Comparison of ENCODE assay signal across 33 cellular contexts in genomic region chr15:25936004-25936403, GRCh38.
"Had no signal": no experiment of that assay in that cellular context is flagged by ENCODE, and none has a peak within 500 bp of the region (broad histone marks: within the 10 kb centered on the region; RNA-seq: fewer than 3 reads in every experiment).

No MANE protein-coding gene starts in this region.

- H3K4me3 ChIP-seq: adrenal gland, body of pancreas, esophagus muscularis mucosa, heart left ventricle had no signal

- H3K27ac ChIP-seq: adrenal gland, body of pancreas, esophagus muscularis mucosa, heart left ventricle, WERI-Rb-1 had no signal

- H3K9me3 Mint-ChIP-seq: activated B cell treated with CpG ODN at 0.5 μM for 24 hours; activated CD4-positive, alpha-beta memory T cell treated with anti-CD3 and anti-CD28 coated beads for 36 hours; activated naive CD4-positive, alpha-beta T cell treated with anti-CD3 and anti-CD28 coated beads for 36 hours; activated naive CD4-positive, alpha-beta T cell treated with anti-CD3 and anti-CD28 coated beads, Interleukin-2, amount 50 U/mL, for 24 hours; activated naive CD8-positive, alpha-beta T cell treated with anti-CD3 and anti-CD28 coated beads for 36 hours; activated naive CD8-positive, alpha-beta T cell treated with anti-CD3 and anti-CD28 coated beads, Interleukin-2, amount 50 U/mL, for 24 hours; activated T-helper 1 cell treated with anti-CD3 and anti-CD28 coated beads, Interleukin-12 subunit alpha, Interleukin-12 subunit beta, Interleukin-2, Interleukin-4 antibody, amounts not matched to agents 30 ng/mL and 10 ng/mL and 1 ng/mL, durations not matched to agents 14 hours and 24 hours and 36 hours; activated T-helper 2 cell treated with anti-CD3 and anti-CD28 coated beads, Interferon-gamma antibody, Interleukin-2, Interleukin-4, amounts not matched to agents 10 μg/mL and 5 μg/mL and 100 μg/mL, durations not matched to agents 14 hours and 24 hours and 36 hours; effector memory CD8-positive, alpha-beta T cell had no signal

- H3K4me3 Mint-ChIP-seq: activated B cell treated with CpG ODN at 0.5 μM for 24 hours; activated CD4-positive, alpha-beta memory T cell treated with anti-CD3 and anti-CD28 coated beads for 36 hours; activated CD8-positive, alpha-beta memory T cell treated with anti-CD3 and anti-CD28 coated beads, Interleukin-2, amount 10 ng/mL, durations not matched to agents 7 days and 5 days; activated CD8-positive, alpha-beta T cell treated with anti-CD3 and anti-CD28 coated beads, Interleukin-2, amount 10 ng/mL, durations not matched to agents 7 days and 5 days; activated naive CD4-positive, alpha-beta T cell treated with anti-CD3 and anti-CD28 coated beads for 36 hours; activated naive CD4-positive, alpha-beta T cell treated with anti-CD3 and anti-CD28 coated beads, Interleukin-2, amount 50 U/mL, for 24 hours; activated naive CD8-positive, alpha-beta T cell treated with anti-CD3 and anti-CD28 coated beads for 36 hours; activated naive CD8-positive, alpha-beta T cell treated with anti-CD3 and anti-CD28 coated beads, Interleukin-2, amount 50 U/mL, for 24 hours; activated T-helper 1 cell treated with anti-CD3 and anti-CD28 coated beads, Interleukin-12 subunit alpha, Interleukin-12 subunit beta, Interleukin-2, Interleukin-4 antibody, amounts not matched to agents 30 ng/mL and 10 ng/mL and 1 ng/mL, durations not matched to agents 14 hours and 24 hours and 36 hours; effector memory CD8-positive, alpha-beta T cell had no signal

- DNase-seq: activated B cell treated with CpG ODN at 0.5 μM for 24 hours; activated CD4-positive, alpha-beta memory T cell treated with anti-CD3 and anti-CD28 coated beads for 36 hours; activated CD4-positive, alpha-beta T cell treated with anti-CD3 and anti-CD28 coated beads for 48 hours; activated CD4-positive, alpha-beta T cell treated with anti-CD3 and anti-CD28 coated beads, Interleukin-2, amount 50 U/mL, for 1 hour; activated CD8-positive, alpha-beta memory T cell treated with anti-CD3 and anti-CD28 coated beads, Interleukin-2, amount 10 ng/mL, durations not matched to agents 7 days and 5 days; activated CD8-positive, alpha-beta memory T cell treated with anti-CD3 and anti-CD28 coated beads, Interleukin-2, amount 50 U/mL, for 4 hours; activated CD8-positive, alpha-beta T cell treated with anti-CD3 and anti-CD28 coated beads, Interleukin-2, amount 10 ng/mL, durations not matched to agents 7 days and 5 days; activated effector memory CD4-positive, alpha-beta T cell treated with anti-CD3 and anti-CD28 coated beads, Interleukin-2, amount 50 U/mL, for 16 hours; activated naive CD4-positive, alpha-beta T cell treated with anti-CD3 and anti-CD28 coated beads for 36 hours; activated naive CD8-positive, alpha-beta T cell treated with anti-CD3 and anti-CD28 coated beads for 36 hours; activated naive CD8-positive, alpha-beta T cell treated with anti-CD3 and anti-CD28 coated beads, Interleukin-2, amount 50 U/mL, for 24 hours; activated T-cell treated with anti-CD3 and anti-CD28 coated beads, Interleukin-2, amount 50 U/mL, for 1 hour; activated T-cell treated with anti-CD3 and anti-CD28 coated beads, Interleukin-2, amount 50 U/mL, for 48 hours; adrenal gland; amygdala; aorta; body of pancreas; caudate nucleus; cortex of kidney; dermis blood vessel endothelial cell; effector CD4-positive, alpha-beta T cell; effector memory CD8-positive, alpha-beta T cell; erythroblast; glutamatergic neuron; heart left ventricle; hypothalamus; T-helper 9 cell; WERI-Rb-1 had no signal

- H3K27me3 Mint-ChIP-seq: activated naive CD4-positive, alpha-beta T cell treated with anti-CD3 and anti-CD28 coated beads, Interleukin-2, amount 50 U/mL, for 24 hours; activated naive CD8-positive, alpha-beta T cell treated with anti-CD3 and anti-CD28 coated beads for 36 hours had no signal

- H3K9me3 ChIP-seq: adrenal gland, body of pancreas, esophagus muscularis mucosa, heart left ventricle had no signal

- ATAC-seq: activated CD4-positive, CD25-positive, alpha-beta regulatory T cell treated with anti-CD3 and anti-CD28 coated beads, Interleukin-2, amount 50 U/mL, for 24 hours; activated CD8-positive, alpha-beta memory T cell treated with anti-CD3 and anti-CD28 coated beads, Interleukin-2, amount 10 ng/mL, durations not matched to agents 7 days and 5 days; activated CD8-positive, alpha-beta T cell treated with anti-CD3 and anti-CD28 coated beads, Interleukin-2, amount 10 ng/mL, durations not matched to agents 7 days and 5 days; activated naive CD8-positive, alpha-beta T cell treated with anti-CD3 and anti-CD28 coated beads, Interleukin-2, amount 50 U/mL, for 24 hours; body of pancreas; effector memory CD8-positive, alpha-beta T cell; heart left ventricle had no signal

- H3K27me3 ChIP-seq: adrenal gland, body of pancreas, esophagus muscularis mucosa, heart left ventricle had no signal

- H3K36me3 ChIP-seq: adrenal gland, esophagus muscularis mucosa, heart left ventricle, WERI-Rb-1 had no signal

- H3K27ac Mint-ChIP-seq: activated B cell treated with CpG ODN at 0.5 μM for 24 hours; activated CD4-positive, alpha-beta memory T cell treated with anti-CD3 and anti-CD28 coated beads for 36 hours; activated CD8-positive, alpha-beta memory T cell treated with anti-CD3 and anti-CD28 coated beads, Interleukin-2, amount 10 ng/mL, durations not matched to agents 7 days and 5 days; activated CD8-positive, alpha-beta T cell treated with anti-CD3 and anti-CD28 coated beads, Interleukin-2, amount 10 ng/mL, durations not matched to agents 7 days and 5 days; activated naive CD4-positive, alpha-beta T cell treated with anti-CD3 and anti-CD28 coated beads for 36 hours; activated naive CD4-positive, alpha-beta T cell treated with anti-CD3 and anti-CD28 coated beads, Interleukin-2, amount 50 U/mL, for 24 hours; activated naive CD8-positive, alpha-beta T cell treated with anti-CD3 and anti-CD28 coated beads for 36 hours; activated naive CD8-positive, alpha-beta T cell treated with anti-CD3 and anti-CD28 coated beads, Interleukin-2, amount 50 U/mL, for 24 hours; activated T-helper 1 cell treated with anti-CD3 and anti-CD28 coated beads, Interleukin-12 subunit alpha, Interleukin-12 subunit beta, Interleukin-2, Interleukin-4 antibody, amounts not matched to agents 30 ng/mL and 10 ng/mL and 1 ng/mL, durations not matched to agents 14 hours and 24 hours and 36 hours; activated T-helper 2 cell treated with anti-CD3 and anti-CD28 coated beads, Interferon-gamma antibody, Interleukin-2, Interleukin-4, amounts not matched to agents 10 μg/mL and 5 μg/mL and 100 μg/mL, durations not matched to agents 14 hours and 24 hours and 36 hours; effector memory CD8-positive, alpha-beta T cell had no signal

- H3K36me3 Mint-ChIP-seq: activated CD4-positive, alpha-beta memory T cell treated with anti-CD3 and anti-CD28 coated beads for 36 hours; activated CD8-positive, alpha-beta memory T cell treated with anti-CD3 and anti-CD28 coated beads, Interleukin-2, amount 10 ng/mL, durations not matched to agents 7 days and 5 days; activated naive CD4-positive, alpha-beta T cell treated with anti-CD3 and anti-CD28 coated beads, Interleukin-2, amount 50 U/mL, for 24 hours; activated naive CD8-positive, alpha-beta T cell treated with anti-CD3 and anti-CD28 coated beads for 36 hours had no signal
